ENCODE assay signal across 1 cellular context in genomic region chr9:37241340-37241739, GRCh38.
TF ChIP-seq lines count a peak whose summit lies in the region.

No MANE protein-coding gene starts in this region.

TF ChIP-seq in HepG2, 621 proteins besides CTCF, POLR2A, EP300 and RAD21 (continued from another document):
- TF ChIP-seq GMEB2 (CRISPR knock-in tag; IDR thresholded peaks at IDR 0.05; ENCODE audit: low read depth): no peak
TF ChIP-seq in HepG2: peak in this region for 2.
